ENCODE assay signal across 27 cellular contexts in the genomic region with DNA sequence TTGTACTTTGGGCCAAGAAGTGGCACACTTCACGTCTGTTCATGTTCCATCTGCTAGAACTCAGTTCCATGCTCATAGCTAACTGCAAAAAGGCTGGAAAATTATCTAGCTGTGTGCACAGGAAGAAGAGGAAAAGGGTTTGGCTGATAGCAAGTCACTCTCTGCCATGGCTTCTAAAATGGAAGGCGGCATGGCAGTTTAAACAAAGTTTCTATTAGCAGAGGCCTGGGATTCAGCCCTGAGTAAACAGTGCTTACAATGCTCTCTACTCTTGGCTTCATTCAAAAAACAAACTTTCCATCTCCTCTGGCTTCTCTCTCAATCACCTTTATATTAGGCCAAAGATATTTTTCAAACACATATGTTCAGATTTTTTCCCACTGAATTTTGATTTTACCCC.
DNase-seq lines count a peak whose midpoint lies in the region; ATAC-seq, FAIRE-seq and TF ChIP-seq lines count a peak whose summit lies in the region.
"Had no signal": no experiment of that assay in that cellular context is flagged by ENCODE, and none has a peak within 500 bp of the region (broad histone marks: within the 10 kb centered on the region; RNA-seq: fewer than 3 reads in every experiment).

No MANE protein-coding gene starts in this region.

- intact Hi-C loops in kidney (cut with DNase I): no loop called here

- no peak for TF ChIP-seq CTCF in neural progenitor cell (IDR thresholded peaks at IDR 0.05)
- no peak for TF ChIP-seq CTCF in kidney (IDR thresholded peaks at IDR 0.05; ENCODE audit: borderline replicate concordance, extremely low read depth, insufficient read depth)

- H3K9me3 ChIP-seq in neural progenitor cell (ENCODE audit: low read depth) (no peaks in the 10 kb centered on the region), kidney (ENCODE audit: control insufficient read depth in 1 of 2, low read length in 2 of 2) (no peaks in the 10 kb centered on the region)

- no peaks in the 10 kb centered on the region for H3K79me2 ChIP-seq in neural progenitor cell (ENCODE audit: low read depth)

- H3K27me3 ChIP-seq in neural progenitor cell: no peaks in the 10 kb centered on the region
- H3K27me3 ChIP-seq: BE2C had no signal

- H3K36me3 ChIP-seq in neural progenitor cell (no peaks in the 10 kb centered on the region), kidney (ENCODE audit: control insufficient read depth in 1 of 2, insufficient read depth in 2 of 2, low read length in 2 of 2) (no peaks in the 10 kb centered on the region)
- H3K36me3 ChIP-seq: BE2C had no signal

- peaks cover 14% of the 10 kb centered on the region for H3K4me1 ChIP-seq in neural progenitor cell
- H3K4me1 ChIP-seq in kidney (ENCODE audit: control insufficient read depth in 1 of 2, insufficient read depth in 1 of 2, low read depth in 1 of 2, low read length in 2 of 2): no peaks in the 10 kb centered on the region
- H3K4me1 ChIP-seq: BE2C had no signal

- H3K36me3 Mint-ChIP-seq in neural progenitor cell: no peaks in the 10 kb centered on the region
- H3K36me3 Mint-ChIP-seq: CD14-positive monocyte; CD8-positive, alpha-beta memory T cell had no signal

- H3K4me3 ChIP-seq in neural progenitor cell (no peak overlapping the region), kidney (ENCODE audit: low read length in 2 of 2) (no peak overlapping the region)

- no peak overlapping the region for H3K4me3 Mint-ChIP-seq in neural progenitor cell
- H3K4me3 Mint-ChIP-seq: CD14-positive monocyte; CD8-positive, alpha-beta memory T cell; IgD-negative memory B cell had no signal

- no peak overlapping the region for H3K27ac Mint-ChIP-seq in neural progenitor cell
- H3K27ac Mint-ChIP-seq: CD14-positive monocyte; CD8-positive, alpha-beta memory T cell; IgD-negative memory B cell had no signal

- no peak overlapping the region for H3K9ac ChIP-seq in neural progenitor cell
- H3K9ac ChIP-seq in kidney (ENCODE audit: low read length in 2 of 2): no peak overlapping the region
- H3K9ac ChIP-seq: KMS-11 had no signal

- peak overlapping the region; percentile 54 for H2AFZ ChIP-seq in neural progenitor cell (replicated peaks)

- H3K4me2 ChIP-seq in neural progenitor cell: no peak overlapping the region
- H3K4me2 ChIP-seq: KMS-11 had no signal

- DNase-seq in DMS53 (lab: John Stamatoyannopoulos, UW) (peak; percentile 4), DMS53 treated with DMSO at 0.1 percent for 48 hours (lab: John Stamatoyannopoulos, UW; ENCODE audit: unreplicated experiment) (no peak), NCI-H146 (lab: John Stamatoyannopoulos, UW) (peak; percentile 27), NCI-H774 (lab: John Stamatoyannopoulos, UW) (peak; percentile 26), neural progenitor cell (ENCODE audit: low spot score) (no peak), kidney (no peak), RKO (ENCODE audit: low spot score) (no peak)
- DNase-seq: 8988T; ACHN; BE2C; CD8-positive, alpha-beta memory T cell; DMS 273 treated with DMSO at 0.1 percent for 48 hours; GOT3; HCEC 1CT; NCI-H1048; NCI-H1417; NCI-H187 treated with DMSO at 0.1 percent for 48 hours; NCI-H2107; NCI-H446 treated with DMSO at 0.1 percent for 48 hours; NCI-H82; SHP77; T-helper 1 cell had no signal

- peaks cover 3% of the 10 kb centered on the region for H3K9me3 Mint-ChIP-seq in neural progenitor cell

- peaks cover 2% of the 10 kb centered on the region for H3K4me1 Mint-ChIP-seq in neural progenitor cell
- H3K4me1 Mint-ChIP-seq: CD14-positive monocyte; CD8-positive, alpha-beta memory T cell; IgD-negative memory B cell had no signal

- H4K20me1 ChIP-seq in neural progenitor cell (ENCODE audit: low read depth): no peaks in the 10 kb centered on the region

- H3K27me3 Mint-ChIP-seq in neural progenitor cell (ENCODE audit: insufficient read depth, low read depth): no peaks in the 10 kb centered on the region

- no peak for FAIRE-seq in kidney (lab: Jason Lieb, UNC)

- H3F3A ChIP-seq in neural progenitor cell (ENCODE audit: low read depth): no peaks in the 10 kb centered on the region

- no peak for ATAC-seq in HG03045 (IDR thresholded peaks at IDR 0.05; ENCODE audit: unreplicated experiment)

- no peak overlapping the region for H3K27ac ChIP-seq in neural progenitor cell
- H3K27ac ChIP-seq in kidney (ENCODE audit: low read depth in 2 of 2, low read length in 2 of 2): no peak overlapping the region
- H3K27ac ChIP-seq: KMS-11, RWPE1 had no signal

Comparison
In these comparisons a context has a peak if more than half of its experiments do, and no peak if none do; other contexts are left out.
1. DNase-seq: peak in DMS53 (single experiment), NCI-H146 (single experiment) and NCI-H774 (single experiment); none in DMS53 treated with DMSO at 0.1 percent for 48 hours (single experiment), neural progenitor cell (single experiment), kidney (single experiment) and RKO (single experiment).